ENCODE assay signal across 24 cellular contexts in the genomic region with DNA sequence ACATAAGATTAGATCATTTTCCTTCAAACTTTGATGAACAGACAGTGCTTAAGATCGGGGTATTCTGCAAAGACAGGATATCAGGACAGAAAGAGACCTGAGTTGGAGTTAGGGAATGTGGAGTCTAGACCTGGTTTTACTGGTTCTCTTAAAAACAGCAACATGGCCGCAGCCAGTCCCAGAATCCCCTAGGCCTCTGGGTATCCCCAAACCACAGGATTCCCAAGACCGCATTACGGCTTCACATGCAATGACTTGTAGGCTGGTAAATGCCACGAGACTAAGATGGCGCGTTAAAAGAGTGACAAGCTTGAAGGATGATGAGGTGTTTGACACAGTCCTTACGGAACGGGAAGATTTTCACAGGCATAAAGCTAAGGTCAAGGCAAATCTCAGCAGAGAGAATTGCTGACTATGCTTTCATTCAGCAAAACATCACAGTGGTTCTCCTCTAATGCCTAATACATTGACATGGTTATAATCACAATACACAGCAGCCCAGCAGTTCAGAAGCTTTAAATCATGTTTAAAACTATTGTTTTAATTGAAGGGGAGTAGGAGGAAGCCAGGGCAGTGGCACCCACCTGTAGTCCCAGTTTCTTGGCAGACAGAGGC.
"Had no signal": no experiment of that assay in that cellular context is flagged by ENCODE, and none has a peak within 500 bp of the region (broad histone marks: within the 10 kb centered on the region; RNA-seq: fewer than 3 reads in every experiment).

No MANE protein-coding gene starts in this region.

- H3K4me1 ChIP-seq: neural progenitor cell, parathyroid adenoma, testis, upper lobe of right lung, uterus had no signal

- H3K9ac ChIP-seq: neural progenitor cell, parathyroid adenoma had no signal

- H3K79me2 ChIP-seq: parathyroid adenoma had no signal

- H3K4me2 ChIP-seq: neural progenitor cell had no signal

- H3K27ac ChIP-seq: esophagus muscularis mucosa, neural progenitor cell, parathyroid adenoma, testis, tibial artery, upper lobe of right lung, uterus had no signal

- H3K36me3 ChIP-seq: esophagus muscularis mucosa, neural progenitor cell, tibial artery, upper lobe of right lung, uterus had no signal

- H3K4me3 ChIP-seq: esophagus muscularis mucosa, lung, mucosa of descending colon, neural progenitor cell, testis, tibial artery, upper lobe of right lung, uterus had no signal

- ATAC-seq: left lobe of liver; mucosa of descending colon; natural killer cell treated with Interleukin-12 subunit alpha and Interleukin-12 subunit beta and Interleukin-15 and Interleukin-18, amount 100 ng/mL, for 72 hours; sciatic nerve; stimulated activated memory B cell treated with anti-CD40 and anti-IgM and Interleukin-4, amounts not matched to agents 10 μg/mL and 1 μg/mL and 100 μg/mL, for 72 hours; stimulated activated naive CD8-positive, alpha-beta T cell treated with anti-CD3 and anti-CD28 coated beads, Interleukin-15, Interleukin-2, amounts not matched to agents 100 U/mL and 50 U/mL, for 24 hours; upper lobe of right lung had no signal

- FAIRE-seq: colon, frontal cortex, kidney had no signal

- DNase-seq: effector CD8-positive, alpha-beta T cell; endodermal cell; head of caudate nucleus; kidney; mucosa of descending colon; naive B cell; stimulated activated CD4-positive, alpha-beta T cell treated with anti-CD3 and anti-CD28 coated beads, Interleukin-2, amount 100 ng/mL, for 24 hours; stimulated activated CD4-positive, alpha-beta T cell treated with anti-CD3 and anti-CD28 coated beads, Interleukin-4, amount 100 ng/mL, for 4 hours; stimulated activated naive CD8-positive, alpha-beta T cell treated with anti-CD3 and anti-CD28 coated beads, Interleukin-15, Interleukin-2, amounts not matched to agents 100 U/mL and 50 U/mL, for 24 hours; substantia nigra; testis; tibial artery; upper lobe of right lung; uterus had no signal

- H3K27me3 ChIP-seq: esophagus muscularis mucosa, neural progenitor cell, testis, tibial artery, upper lobe of right lung, uterus had no signal

- H2AFZ ChIP-seq: neural progenitor cell, parathyroid adenoma had no signal

- H3K9me3 ChIP-seq: esophagus muscularis mucosa, mucosa of descending colon, testis, tibial artery, upper lobe of right lung, uterus had no signal
